ENCODE assay signal across 1 cellular context in the genomic region with DNA sequence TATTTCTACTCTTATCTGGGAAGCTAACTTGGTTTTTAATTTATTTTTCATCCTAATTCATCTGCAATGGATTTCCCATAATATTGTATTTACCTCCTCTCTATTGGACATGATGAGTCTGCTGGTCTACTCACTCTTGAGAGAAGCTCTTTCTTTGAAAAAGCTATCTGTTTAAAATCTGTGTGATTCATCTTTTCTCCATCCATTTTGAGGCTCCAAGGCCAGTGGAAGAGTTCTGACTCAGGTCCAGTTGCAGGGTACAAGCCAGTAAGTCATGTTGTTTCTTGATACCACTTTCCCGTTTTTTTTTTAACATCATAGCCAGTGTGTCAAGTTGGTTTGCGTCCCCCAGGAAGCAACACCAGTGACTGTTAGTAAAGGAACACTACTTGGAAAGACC.
TF ChIP-seq lines count a peak whose summit lies in the region.

No MANE protein-coding gene starts in this region.

TF ChIP-seq in SK-N-SH, 30 proteins besides CTCF, POLR2A, EP300 and RAD21 (continued from another document):
- TF ChIP-seq, protein P1, sequence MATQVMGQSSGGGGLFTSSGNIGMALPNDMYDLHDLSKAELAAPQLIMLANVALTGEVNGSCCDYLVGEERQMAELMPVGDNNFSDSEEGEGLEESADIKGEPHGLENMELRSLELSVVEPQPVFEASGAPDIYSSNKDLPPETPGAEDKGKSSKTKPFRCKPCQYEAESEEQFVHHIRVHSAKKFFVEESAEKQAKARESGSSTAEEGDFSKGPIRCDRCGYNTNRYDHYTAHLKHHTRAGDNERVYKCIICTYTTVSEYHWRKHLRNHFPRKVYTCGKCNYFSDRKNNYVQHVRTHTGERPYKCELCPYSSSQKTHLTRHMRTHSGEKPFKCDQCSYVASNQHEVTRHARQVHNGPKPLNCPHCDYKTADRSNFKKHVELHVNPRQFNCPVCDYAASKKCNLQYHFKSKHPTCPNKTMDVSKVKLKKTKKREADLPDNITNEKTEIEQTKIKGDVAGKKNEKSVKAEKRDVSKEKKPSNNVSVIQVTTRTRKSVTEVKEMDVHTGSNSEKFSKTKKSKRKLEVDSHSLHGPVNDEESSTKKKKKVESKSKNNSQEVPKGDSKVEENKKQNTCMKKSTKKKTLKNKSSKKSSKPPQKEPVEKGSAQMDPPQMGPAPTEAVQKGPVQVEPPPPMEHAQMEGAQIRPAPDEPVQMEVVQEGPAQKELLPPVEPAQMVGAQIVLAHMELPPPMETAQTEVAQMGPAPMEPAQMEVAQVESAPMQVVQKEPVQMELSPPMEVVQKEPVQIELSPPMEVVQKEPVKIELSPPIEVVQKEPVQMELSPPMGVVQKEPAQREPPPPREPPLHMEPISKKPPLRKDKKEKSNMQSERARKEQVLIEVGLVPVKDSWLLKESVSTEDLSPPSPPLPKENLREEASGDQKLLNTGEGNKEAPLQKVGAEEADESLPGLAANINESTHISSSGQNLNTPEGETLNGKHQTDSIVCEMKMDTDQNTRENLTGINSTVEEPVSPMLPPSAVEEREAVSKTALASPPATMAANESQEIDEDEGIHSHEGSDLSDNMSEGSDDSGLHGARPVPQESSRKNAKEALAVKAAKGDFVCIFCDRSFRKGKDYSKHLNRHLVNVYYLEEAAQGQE (IDR thresholded peaks at IDR 0.05; ENCODE audit: low read depth, low read length): no peak
- TF ChIP-seq, protein P2, sequence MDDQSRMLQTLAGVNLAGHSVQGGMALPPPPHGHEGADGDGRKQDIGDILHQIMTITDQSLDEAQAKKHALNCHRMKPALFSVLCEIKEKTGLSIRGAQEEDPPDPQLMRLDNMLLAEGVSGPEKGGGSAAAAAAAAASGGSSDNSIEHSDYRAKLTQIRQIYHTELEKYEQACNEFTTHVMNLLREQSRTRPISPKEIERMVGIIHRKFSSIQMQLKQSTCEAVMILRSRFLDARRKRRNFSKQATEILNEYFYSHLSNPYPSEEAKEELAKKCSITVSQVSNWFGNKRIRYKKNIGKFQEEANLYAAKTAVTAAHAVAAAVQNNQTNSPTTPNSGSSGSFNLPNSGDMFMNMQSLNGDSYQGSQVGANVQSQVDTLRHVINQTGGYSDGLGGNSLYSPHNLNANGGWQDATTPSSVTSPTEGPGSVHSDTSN (IDR thresholded peaks at IDR 0.05): peak; percentile 55
- TF ChIP-seq NFIC (IDR thresholded peaks at IDR 0.05; ENCODE audit: borderline replicate concordance) (peak; percentile 51; the same call in 1 of the 2 replicates), EZH2phosphoT487 (IDR thresholded peaks at IDR 0.05; ENCODE audit: borderline replicate concordance, low read depth) (no peak), ELF1 (IDR thresholded peaks at IDR 0.05) (no peak), TAF1 (IDR thresholded peaks at IDR 0.05; ENCODE audit: borderline replicate concordance, low read depth, low read length) (no peak), MEF2A (IDR thresholded peaks at IDR 0.05; ENCODE audit: borderline replicate concordance, low read depth) (0 out of 2 replicates have a peak, but pooled peaks have one; percentile 17), FOXJ3 (CRISPR knock-in tag; IDR thresholded peaks at IDR 0.05) (no peak)
TF ChIP-seq in SK-N-SH: peak in this region for 9.
